8 cellular contexts compared by ENCODE assay signal in genomic region chr19:40797963-40798222, GRCh38. TPM values are rescaled to one million over a fixed set of nuclear protein-coding genes. Genes with fewer than 3 reads are reported as not detected.
DNase-seq lines count a peak whose midpoint lies in the region; ATAC-seq and TF ChIP-seq lines count a peak whose summit lies in the region.

No MANE protein-coding gene starts in this region.

- H3K4me2 ChIP-seq in HCT116 (ENCODE audit: low read length): peak overlapping the region; percentile 77

- DNase-seq in HCT116 (ENCODE audit: low read depth, low spot score) (no peak), DMS 273 treated with DMSO at 0.1 percent for 48 hours (lab: John Stamatoyannopoulos, UW) (no peak), HCEC 1CT (no peak), NCI-H2029 treated with DMSO at 0.1 percent for 48 hours (lab: John Stamatoyannopoulos, UW) (no peak)
- no peak for DNase-seq in activated CD4-positive, alpha-beta memory T cell treated with anti-CD3 and anti-CD28 coated beads, Interleukin-2, amount 10 ng/mL, durations not matched to agents 7 days and 5 days
- no peak for DNase-seq in stimulated activated CD4-positive, alpha-beta T cell treated with anti-CD3 and anti-CD28 coated beads, Interleukin-12 subunit alpha, Interleukin-12 subunit beta, amount 100 ng/mL, for 4 hours

- TF ChIP-seq POLR2A in HCT116 (IDR thresholded peaks at IDR 0.05; ENCODE audit: borderline replicate concordance, extremely low read depth, insufficient read depth, insufficient read length): no peak

- CTCF ChIA-PET in HCT116 (lab: Charles Lee): interaction anchor here (1.0 to 1.8 kb wide), 4 partner anchors 9 to 346 kb away, joined by 3 to 17 read pairs (median 7); partner anchors contain the start of genes ACTMAP, RAB4B and SNRPA
- CTCF ChIA-PET in activated CD4-positive, alpha-beta memory T cell treated with anti-CD3 and anti-CD28 coated beads, Interleukin-2, amount 10 ng/mL, durations not matched to agents 7 days and 5 days (lab: Charles Lee): interaction anchor here (0.6 to 2.3 kb wide), 9 partner anchors 9 to 330 kb away, joined by 3 to 41 read pairs (median 8); partner anchors contain the start of genes ACTMAP, RAB4B and SNRPA

- no peaks in the 10 kb centered on the region for H3K27me3 Mint-ChIP-seq in activated CD4-positive, alpha-beta memory T cell treated with anti-CD3 and anti-CD28 coated beads, Interleukin-2, amount 10 ng/mL, durations not matched to agents 7 days and 5 days
- no peaks in the 10 kb centered on the region for H3K27me3 Mint-ChIP-seq in stimulated activated memory B cell treated with anti-CD40 and anti-IgM and Interleukin-4, amounts not matched to agents 10 μg/mL and 1 μg/mL and 100 μg/mL, for 72 hours

- peaks cover 49% of the 10 kb centered on the region for H3K4me1 Mint-ChIP-seq in activated CD4-positive, alpha-beta memory T cell treated with anti-CD3 and anti-CD28 coated beads, Interleukin-2, amount 10 ng/mL, durations not matched to agents 7 days and 5 days
- peaks cover 57% of the 10 kb centered on the region for H3K4me1 Mint-ChIP-seq in stimulated activated memory B cell treated with anti-CD40 and anti-IgM and Interleukin-4, amounts not matched to agents 10 μg/mL and 1 μg/mL and 100 μg/mL, for 72 hours

- no peaks in the 10 kb centered on the region for H3K9me3 Mint-ChIP-seq in activated CD4-positive, alpha-beta memory T cell treated with anti-CD3 and anti-CD28 coated beads, Interleukin-2, amount 10 ng/mL, durations not matched to agents 7 days and 5 days
- no peaks in the 10 kb centered on the region for H3K9me3 Mint-ChIP-seq in stimulated activated memory B cell treated with anti-CD40 and anti-IgM and Interleukin-4, amounts not matched to agents 10 μg/mL and 1 μg/mL and 100 μg/mL, for 72 hours

- ATAC-seq in HCT116: no peak
- ATAC-seq in stimulated activated memory B cell treated with anti-CD40 and anti-IgM and Interleukin-4, amounts not matched to agents 10 μg/mL and 1 μg/mL and 100 μg/mL, for 72 hours: no peak

- H3K27me3 ChIP-seq in HCT116 (ENCODE audit: insufficient read depth, low read length) (no peaks in the 10 kb centered on the region), iPS-15b (ENCODE audit: control insufficient read depth, insufficient read depth, low read length) (no peaks in the 10 kb centered on the region)

- peak overlapping the region; percentile 55 to 88 for H3K4me3 ChIP-seq in HCT116 (replicated peaks in 1 of 2; ENCODE audit: low read depth in 1 of 2, low read length in 2 of 2)
- H3K4me3 ChIP-seq in iPS-15b (ENCODE audit: low read depth, low read length): peak overlapping the region; percentile 83

- H2AFZ ChIP-seq in HCT116 (ENCODE audit: low read depth, low read length, poor library complexity, severe bottlenecking): no peak overlapping the region

- peak overlapping the region; percentile 87 for H3K27ac ChIP-seq in HCT116 (ENCODE audit: low read depth, low read length)

- H3K36me3 Mint-ChIP-seq in activated CD4-positive, alpha-beta memory T cell treated with anti-CD3 and anti-CD28 coated beads, Interleukin-2, amount 10 ng/mL, durations not matched to agents 7 days and 5 days (ENCODE audit: low read depth): peaks cover 38% of the 10 kb centered on the region
- peaks cover 39% of the 10 kb centered on the region for H3K36me3 Mint-ChIP-seq in stimulated activated memory B cell treated with anti-CD40 and anti-IgM and Interleukin-4, amounts not matched to agents 10 μg/mL and 1 μg/mL and 100 μg/mL, for 72 hours

- H3K9me3 ChIP-seq in HCT116 (ENCODE audit: control insufficient read depth in 1 of 2, insufficient read depth in 1 of 2, low read depth in 1 of 2, low read length in 2 of 2) (no peaks in the 10 kb centered on the region), iPS-15b (ENCODE audit: control insufficient read depth, insufficient read depth, low read length) (no peaks in the 10 kb centered on the region)

- no peaks in the 10 kb centered on the region for H3K9me2 ChIP-seq in HCT116 (ENCODE audit: insufficient read depth)

- BruUV-seq in HCT116 (replicated peaks; lab: Mats Ljungman, UMichigan): no TSS peak

- intact Hi-C loops in HCT116 (cut with micrococcal nuclease): loop anchor here (1.0 to 5.0 kb wide), 3 partner anchors 20 to 81 kb away; partner anchors contain the start of genes ACTMAP, COQ8B, ITPKC and RAB4B

- TF ChIP-seq RAD21 in HCT116 (IDR thresholded peaks at IDR 0.05; ENCODE audit: low read depth): no peak

- peaks cover 9 to 37% of the 10 kb centered on the region in 2 experiments for H3K4me1 ChIP-seq in HCT116 (ENCODE audit: control insufficient read depth in 1 of 2, insufficient read depth in 2 of 2, low read length in 2 of 2)
- peaks cover 6% of the 10 kb centered on the region for H3K4me1 ChIP-seq in iPS-15b (ENCODE audit: control insufficient read depth, insufficient read depth, low read length)

- no peaks in the 10 kb centered on the region for H4K20me1 ChIP-seq in HCT116 (ENCODE audit: insufficient read depth)

- TF ChIP-seq CTCF in HCT116 (IDR thresholded peaks at IDR 0.05 in 2 of 3, conservative IDR thresholded peaks at IDR 0.05 in 1 of 3; ENCODE audit: borderline replicate concordance in 1 of 3, insufficient read depth in 1 of 3, low read depth in 2 of 3, low read length in 2 of 3): no peak

- H3K4me3 Mint-ChIP-seq in activated CD4-positive, alpha-beta memory T cell treated with anti-CD3 and anti-CD28 coated beads, Interleukin-2, amount 10 ng/mL, durations not matched to agents 7 days and 5 days: peak overlapping the region; percentile 78
- H3K4me3 Mint-ChIP-seq in stimulated activated memory B cell treated with anti-CD40 and anti-IgM and Interleukin-4, amounts not matched to agents 10 μg/mL and 1 μg/mL and 100 μg/mL, for 72 hours: peak overlapping the region; percentile 94

- RAD21 ChIA-PET in HCT116 (lab: Charles Lee; ENCODE audit: low non-redundant PET in 1 of 2, low total read pairs in 2 of 2, uncharacterized antibody in 2 of 2, unreplicated experiment in 2 of 2): no interaction called here

- POLR2A ChIA-PET in HCT116 (lab: Charles Lee): interaction anchor here (1.8 to 2.3 kb wide), 2 partner anchors 20 to 47 kb away, joined by 8 to 19 read pairs; partner anchors contain the start of genes ACTMAP and RAB4B
- POLR2A ChIA-PET in activated CD4-positive, alpha-beta memory T cell treated with anti-CD3 and anti-CD28 coated beads, Interleukin-2, amount 10 ng/mL, durations not matched to agents 7 days and 5 days (lab: Charles Lee): interaction anchor here (1.2 to 14.9 kb wide), 5 partner anchors 10 to 135 kb away, joined by 3 to 161 read pairs (median 9); partner anchors contain the start of genes ACTMAP, RAB4B and SNRPA

- peaks cover 36% of the 10 kb centered on the region for H3K79me2 ChIP-seq in HCT116 (ENCODE audit: insufficient read depth, low read length)

- H3K9ac ChIP-seq in HCT116 (ENCODE audit: low read length) (peak overlapping the region; percentile 70), iPS-15b (ENCODE audit: low read depth, low read length) (peak overlapping the region; percentile 82)

- peak overlapping the region; percentile 84 for H3K27ac Mint-ChIP-seq in activated CD4-positive, alpha-beta memory T cell treated with anti-CD3 and anti-CD28 coated beads, Interleukin-2, amount 10 ng/mL, durations not matched to agents 7 days and 5 days
- peak overlapping the region; percentile 99 for H3K27ac Mint-ChIP-seq in stimulated activated memory B cell treated with anti-CD40 and anti-IgM and Interleukin-4, amounts not matched to agents 10 μg/mL and 1 μg/mL and 100 μg/mL, for 72 hours

- H3K36me3 ChIP-seq in HCT116 (ENCODE audit: control insufficient read depth in 1 of 2, insufficient read depth in 2 of 2, low read length in 2 of 2): peaks cover 7 to 23% of the 10 kb centered on the region in 2 experiments; a peak in 3 of 4 replicates
- H3K36me3 ChIP-seq in iPS-15b (ENCODE audit: control insufficient read depth, insufficient read depth, low read length): peaks cover 22% of the 10 kb centered on the region

TF ChIP-seq in HCT116, 20 proteins besides CTCF, POLR2A, EP300 and RAD21:
- TF ChIP-seq, protein P1, sequence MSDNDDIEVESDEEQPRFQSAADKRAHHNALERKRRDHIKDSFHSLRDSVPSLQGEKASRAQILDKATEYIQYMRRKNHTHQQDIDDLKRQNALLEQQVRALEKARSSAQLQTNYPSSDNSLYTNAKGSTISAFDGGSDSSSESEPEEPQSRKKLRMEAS (IDR thresholded peaks at IDR 0.05): peak; percentile 73; the same call in 1 of the 2 replicates
- TF ChIP-seq ZFX (IDR thresholded peaks at IDR 0.05) (peak; percentile 50; the same call in 1 of the 2 replicates), POLR2AphosphoS5 (IDR thresholded peaks at IDR 0.05; ENCODE audit: low read depth, low read length) (0 out of 2 replicates have a peak, but pooled peaks have one; percentile 17), CEBPB (IDR thresholded peaks at IDR 0.05; ENCODE audit: low read depth) (no peak)
TF ChIP-seq in HCT116: peak in this region for 3.

RNA-seq across cellular contexts. Expression of gene EGLN2, which starts 1.1 kb away (rescaled TPM):
- 58.6 TPM for total RNA-seq in HCT116 (2021; ENCODE audit: unreplicated experiment)
- 49.8 and 51.1 TPM in 2 replicates for polyA plus RNA-seq in HCT116 (2012)
- 100 to 1,000 TPM; 127 to 128 TPM for total RNA-seq in activated CD4-positive, alpha-beta memory T cell treated with anti-CD3 and anti-CD28 coated beads, Interleukin-2, amount 10 ng/mL, durations not matched to agents 7 days and 5 days

RNA-seq across cellular contexts. Expression of gene RAB4B, which starts 19.8 kb away (rescaled TPM):
- 18.7 TPM for total RNA-seq in HCT116 (2021; ENCODE audit: unreplicated experiment)
- polyA plus RNA-seq in HCT116 (2012): 26.2 and 26.3 TPM in 2 replicates
- 10 to 100 TPM; 65.7 to 68.3 TPM for total RNA-seq in activated CD4-positive, alpha-beta memory T cell treated with anti-CD3 and anti-CD28 coated beads, Interleukin-2, amount 10 ng/mL, durations not matched to agents 7 days and 5 days

RNA-seq across cellular contexts. Expression of gene MIA, which starts 22.6 kb away (rescaled TPM):
- 1.4 TPM for total RNA-seq in HCT116 (2021; ENCODE audit: unreplicated experiment)
- polyA plus RNA-seq in HCT116 (2012): 0.83 and 2.2 TPM in 2 replicates
- not detected for total RNA-seq in activated CD4-positive, alpha-beta memory T cell treated with anti-CD3 and anti-CD28 coated beads, Interleukin-2, amount 10 ng/mL, durations not matched to agents 7 days and 5 days

RNA-seq across cellular contexts. Expression of gene SNRPA, which starts 46.9 kb away (rescaled TPM):
- total RNA-seq in HCT116 (2021; ENCODE audit: unreplicated experiment): 170 TPM
- polyA plus RNA-seq in HCT116 (2012): 193 and 213 TPM in 2 replicates
- total RNA-seq in activated CD4-positive, alpha-beta memory T cell treated with anti-CD3 and anti-CD28 coated beads, Interleukin-2, amount 10 ng/mL, durations not matched to agents 7 days and 5 days: 100 to 1,000 TPM; 145 to 151 TPM

RNA-seq across cellular contexts. Expression of gene ACTMAP, which starts 47.6 kb away (rescaled TPM):
- total RNA-seq in HCT116 (2021; ENCODE audit: unreplicated experiment): 16.8 TPM
- 16.0 and 16.3 TPM in 2 replicates for polyA plus RNA-seq in HCT116 (2012)
- 10 to 100 TPM; 18.1 to 18.8 TPM for total RNA-seq in activated CD4-positive, alpha-beta memory T cell treated with anti-CD3 and anti-CD28 coated beads, Interleukin-2, amount 10 ng/mL, durations not matched to agents 7 days and 5 days
